22 cellular contexts compared by ENCODE assay signal in the genomic region with DNA sequence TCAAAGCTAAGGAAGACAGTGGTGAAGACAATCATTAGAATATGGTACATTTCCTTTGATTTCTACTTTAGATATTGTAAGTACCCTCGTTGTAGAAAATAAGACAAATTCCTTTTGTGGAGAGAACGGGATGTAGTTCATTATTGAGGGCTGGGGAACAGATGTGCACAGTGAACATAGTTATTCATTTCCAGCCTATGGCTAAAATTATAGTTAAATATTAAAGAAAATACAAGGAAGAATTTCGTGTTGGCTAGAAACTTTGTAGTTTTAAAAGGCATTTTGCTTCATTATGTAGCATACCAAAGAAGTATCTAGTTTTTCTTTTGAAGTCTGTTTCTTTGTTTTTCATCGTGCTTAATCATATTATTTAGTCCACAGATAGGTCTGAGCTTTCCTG.
"Had no signal": no experiment of that assay in that cellular context is flagged by ENCODE, and none has a peak within 500 bp of the region (broad histone marks: within the 10 kb centered on the region; RNA-seq: fewer than 3 reads in every experiment).

No MANE protein-coding gene starts in this region.

- H3K36me3 Mint-ChIP-seq: memory B cell, naive B cell had no signal

- H3K4me3 ChIP-seq: psoas muscle, vagina had no signal

- H3K9me3 Mint-ChIP-seq: activated CD4-positive, alpha-beta memory T cell treated with anti-CD3 and anti-CD28 coated beads, Interleukin-2, amount 10 ng/mL, durations not matched to agents 7 days and 5 days; activated CD4-positive, alpha-beta T cell treated with anti-CD3 and anti-CD28 coated beads, Interleukin-2, amount 10 ng/mL, durations not matched to agents 24 days and 14 days; activated naive CD4-positive, alpha-beta T cell treated with anti-CD3 and anti-CD28 coated beads, Interleukin-2, amount 50 U/mL, for 24 hours; brain; memory B cell; naive B cell; T-cell; T-helper 2 cell treated with Interferon-gamma antibody and Interleukin-4, amounts not matched to agents 5 μg/mL and 100 μg/mL, for 36 hours had no signal

- ATAC-seq: activated CD4-positive, CD25-positive, alpha-beta regulatory T cell treated with anti-CD3 and anti-CD28 coated beads, Interleukin-2, amount 50 U/mL, for 24 hours; activated CD8-positive, alpha-beta memory T cell treated with anti-CD3 and anti-CD28 coated beads, Interleukin-2, amount 10 ng/mL, durations not matched to agents 7 days and 5 days; psoas muscle; right cardiac atrium; stimulated activated naive CD8-positive, alpha-beta T cell treated with anti-CD3 and anti-CD28 coated beads, Interleukin-15, Interleukin-2, amounts not matched to agents 100 U/mL and 50 U/mL, for 24 hours; T-cell had no signal

- H3K4me1 Mint-ChIP-seq: activated CD4-positive, alpha-beta T cell treated with anti-CD3 and anti-CD28 coated beads, Interleukin-2, amount 10 ng/mL, durations not matched to agents 24 days and 14 days; activated CD8-positive, alpha-beta memory T cell treated with anti-CD3 and anti-CD28 coated beads, Interleukin-2, amount 10 ng/mL, durations not matched to agents 7 days and 5 days; activated naive CD4-positive, alpha-beta T cell treated with anti-CD3 and anti-CD28 coated beads, Interleukin-2, amount 50 U/mL, for 24 hours; memory B cell; naive B cell; T-cell had no signal

- H3K9me3 ChIP-seq: psoas muscle, vagina had no signal

- H3K27ac Mint-ChIP-seq: activated CD4-positive, alpha-beta memory T cell treated with anti-CD3 and anti-CD28 coated beads, Interleukin-2, amount 10 ng/mL, durations not matched to agents 7 days and 5 days; activated CD4-positive, alpha-beta T cell treated with anti-CD3 and anti-CD28 coated beads, Interleukin-2, amount 10 ng/mL, durations not matched to agents 24 days and 14 days; activated CD8-positive, alpha-beta memory T cell treated with anti-CD3 and anti-CD28 coated beads, Interleukin-2, amount 10 ng/mL, durations not matched to agents 7 days and 5 days; activated naive CD4-positive, alpha-beta T cell treated with anti-CD3 and anti-CD28 coated beads, Interleukin-2, amount 50 U/mL, for 24 hours; memory B cell; naive B cell; T-cell; T-helper 2 cell treated with Interferon-gamma antibody and Interleukin-4, amounts not matched to agents 5 μg/mL and 100 μg/mL, for 36 hours had no signal

- H3K4me1 ChIP-seq: psoas muscle, vagina had no signal

- H3K27me3 ChIP-seq: vagina had no signal

- H3K4me3 Mint-ChIP-seq: activated CD4-positive, alpha-beta memory T cell treated with anti-CD3 and anti-CD28 coated beads, Interleukin-2, amount 10 ng/mL, durations not matched to agents 7 days and 5 days; activated CD4-positive, alpha-beta T cell treated with anti-CD3 and anti-CD28 coated beads, Interleukin-2, amount 10 ng/mL, durations not matched to agents 24 days and 14 days; activated CD8-positive, alpha-beta memory T cell treated with anti-CD3 and anti-CD28 coated beads, Interleukin-2, amount 10 ng/mL, durations not matched to agents 7 days and 5 days; activated naive CD4-positive, alpha-beta T cell treated with anti-CD3 and anti-CD28 coated beads, Interleukin-2, amount 50 U/mL, for 24 hours; brain; memory B cell; naive B cell; T-cell; T-helper 2 cell treated with Interferon-gamma antibody and Interleukin-4, amounts not matched to agents 5 μg/mL and 100 μg/mL, for 36 hours had no signal

- H3K27ac ChIP-seq: psoas muscle, vagina, VCaP had no signal

- H3K27me3 Mint-ChIP-seq: activated CD4-positive, alpha-beta memory T cell treated with anti-CD3 and anti-CD28 coated beads, Interleukin-2, amount 10 ng/mL, durations not matched to agents 7 days and 5 days; activated CD4-positive, alpha-beta T cell treated with anti-CD3 and anti-CD28 coated beads, Interleukin-2, amount 10 ng/mL, durations not matched to agents 24 days and 14 days; activated CD8-positive, alpha-beta memory T cell treated with anti-CD3 and anti-CD28 coated beads, Interleukin-2, amount 10 ng/mL, durations not matched to agents 7 days and 5 days; activated naive CD4-positive, alpha-beta T cell treated with anti-CD3 and anti-CD28 coated beads, Interleukin-2, amount 50 U/mL, for 24 hours; brain; memory B cell; naive B cell; T-cell had no signal

- DNase-seq: activated CD4-positive, alpha-beta memory T cell treated with anti-CD3 and anti-CD28 coated beads, Interleukin-2, amount 10 ng/mL, durations not matched to agents 7 days and 5 days; activated CD4-positive, alpha-beta T cell treated with anti-CD3 and anti-CD28 coated beads, Interleukin-2, amount 10 ng/mL, durations not matched to agents 24 days and 14 days; activated CD8-positive, alpha-beta memory T cell treated with anti-CD3 and anti-CD28 coated beads, Interleukin-2, amount 10 ng/mL, durations not matched to agents 7 days and 5 days; activated gamma-delta T cell treated with Interleukin-2 at 50 U/mL for 16 hours; activated T-cell treated with anti-CD3 and anti-CD28 coated beads for 4 hours; anterior cingulate cortex; effector memory CD4-positive, alpha-beta T cell; hippocampal formation; naive B cell; psoas muscle; right cardiac atrium; stimulated activated CD4-positive, alpha-beta T cell treated with anti-CD3 and anti-CD28 coated beads, Interleukin-4, amount 100 ng/mL, for 24 hours; stimulated activated naive CD8-positive, alpha-beta T cell treated with anti-CD3 and anti-CD28 coated beads, Interleukin-15, Interleukin-2, amounts not matched to agents 100 U/mL and 50 U/mL, for 24 hours; substantia nigra; T-cell had no signal
